ENCODE assay signal across 30 cellular contexts in the genomic region with DNA sequence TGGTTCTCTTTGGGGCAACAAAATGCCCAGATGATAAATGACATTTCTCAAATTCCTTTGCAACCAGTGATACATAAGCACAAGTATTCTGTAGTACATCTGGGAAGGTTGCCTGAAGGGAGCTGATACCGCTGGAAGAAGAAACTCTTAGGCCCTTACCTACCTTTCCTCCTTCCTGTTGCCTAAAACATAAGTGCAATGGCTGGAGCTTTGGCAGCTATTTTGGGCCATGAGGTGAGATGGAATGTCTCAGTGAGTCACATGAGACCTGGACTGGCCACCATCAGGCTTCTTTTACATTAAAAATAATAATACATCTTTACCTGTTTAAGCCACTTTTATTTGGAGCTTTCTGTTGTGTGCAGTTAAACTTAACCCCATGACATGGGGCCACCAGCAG. TPM values are rescaled to one million over a fixed set of nuclear protein-coding genes. Genes with fewer than 3 reads are reported as not detected.
"Had no signal": no experiment of that assay in that cellular context is flagged by ENCODE, and none has a peak within 500 bp of the region (broad histone marks: within the 10 kb centered on the region; RNA-seq: fewer than 3 reads in every experiment).

No MANE protein-coding gene starts in this region.

- H3K79me2 ChIP-seq: parathyroid adenoma had no signal

- H3K9me3 Mint-ChIP-seq: natural killer cell, nephron progenitor cell, neural progenitor cell had no signal

- H3K4me3 ChIP-seq: left ventricle myocardium inferior, lung, neural progenitor cell, sigmoid colon, stomach, thyroid gland, transverse colon, upper lobe of right lung had no signal

- H3K27ac Mint-ChIP-seq: mesothelial cell of epicardium; naive B cell; natural killer cell; neural progenitor cell; progenitor cell of endocrine pancreas; stimulated activated naive B cell treated with anti-CD40 and anti-IgM and Interleukin-4, amounts not matched to agents 10 μg/mL and 1 μg/mL and 100 μg/mL, for 72 hours had no signal

- H3K27ac ChIP-seq: left ventricle myocardium inferior, neural progenitor cell, neutrophil, parathyroid adenoma, sigmoid colon, stomach, testis, thyroid gland, transverse colon, upper lobe of right lung had no signal

- H3K4me2 ChIP-seq: neural progenitor cell had no signal

- DNase-seq: hippocampal formation; left ventricle myocardium inferior; mesendoderm; naive B cell; natural killer cell; nephron progenitor cell; occipital lobe; retina; right cardiac atrium; small intestine; stimulated activated CD4-positive, alpha-beta T cell treated with anti-CD3 and anti-CD28 coated beads, Interleukin-2, amount 100 ng/mL, for 24 hours; stimulated activated CD4-positive, alpha-beta T cell treated with anti-CD3 and anti-CD28 coated beads, Interleukin-4, amount 100 ng/mL, for 1 hour; stimulated activated naive B cell treated with anti-CD40 and anti-IgM and Interleukin-4, amounts not matched to agents 10 μg/mL and 1 μg/mL and 100 μg/mL, for 72 hours; stimulated activated naive CD8-positive, alpha-beta T cell treated with anti-CD3 and anti-CD28 coated beads, Interleukin-15, Interleukin-2, amounts not matched to agents 100 U/mL and 50 U/mL, for 24 hours; stomach; testis; thyroid gland; transverse colon had no signal

- H2AFZ ChIP-seq: neural progenitor cell, parathyroid adenoma had no signal

- H3K4me1 Mint-ChIP-seq: mesothelial cell of epicardium, natural killer cell, nephron progenitor cell, neural progenitor cell had no signal

- ATAC-seq: natural killer cell; right cardiac atrium; stimulated activated naive B cell treated with anti-CD40 and anti-IgM and Interleukin-4, amounts not matched to agents 10 μg/mL and 1 μg/mL and 100 μg/mL, for 72 hours; stimulated activated naive CD8-positive, alpha-beta T cell treated with anti-CD3 and anti-CD28 coated beads, Interleukin-15, Interleukin-2, amounts not matched to agents 100 U/mL and 50 U/mL, for 24 hours; upper lobe of right lung had no signal

- H3K4me1 ChIP-seq: left ventricle myocardium inferior, neural progenitor cell, parathyroid adenoma, sigmoid colon, stomach, testis, thyroid gland, transverse colon, upper lobe of right lung had no signal

- FAIRE-seq: islet of Langerhans, small intestine, urothelium cell line had no signal

- H3K36me3 Mint-ChIP-seq: natural killer cell, neural progenitor cell had no signal

- H3K9me3 ChIP-seq: neutrophil, testis, thyroid gland, upper lobe of right lung had no signal

- H3K9ac ChIP-seq: neural progenitor cell, parathyroid adenoma had no signal

- H3K27me3 ChIP-seq: neural progenitor cell, testis, thyroid gland, upper lobe of right lung had no signal

- H3K4me3 Mint-ChIP-seq: mesothelial cell of epicardium; naive B cell; natural killer cell; nephron progenitor cell; neural progenitor cell; stimulated activated naive B cell treated with anti-CD40 and anti-IgM and Interleukin-4, amounts not matched to agents 10 μg/mL and 1 μg/mL and 100 μg/mL, for 72 hours had no signal

- H3K36me3 ChIP-seq: left ventricle myocardium inferior, neural progenitor cell, neutrophil, sigmoid colon, stomach, thyroid gland, transverse colon, upper lobe of right lung had no signal

RNA-seq across cellular contexts. Expression of gene ADGRD2, which starts 11.2 kb away (rescaled TPM):
- total RNA-seq: kidney epithelial cell, left ventricle myocardium inferior, lung, natural killer cell, occipital lobe, osteocyte, progenitor cell of endocrine pancreas, sigmoid colon, stomach, thyroid gland, transverse colon, upper lobe of right lung had no signal
- polyA plus RNA-seq: lung, sigmoid colon, small intestine, stomach had no signal
